In genomic region chr6:11471261-11471660, GRCh38 we compare ENCODE assay signal across 22 cellular contexts.
A peak's percentile ranks its signal among the peaks of the same experiment; 100 is the strongest.
DNase-seq lines count a peak whose midpoint lies in the region; ATAC-seq and TF ChIP-seq lines count a peak whose summit lies in the region.
"Had no signal": no experiment of that assay in that cellular context is flagged by ENCODE, and none has a peak within 500 bp of the region (broad histone marks: within the 10 kb centered on the region; RNA-seq: fewer than 3 reads in every experiment).

No MANE protein-coding gene starts in this region.

- TF ChIP-seq POLR2A in IMR-90 (IDR thresholded peaks at IDR 0.05; ENCODE audit: low read depth, low read length), result no peak

- no peak overlapping the region for H3K56ac ChIP-seq in IMR-90 (ENCODE audit: extremely low read depth, insufficient read depth, low read length)

- DNase-seq in IMR-90 (no peak), foreskin melanocyte (peak; percentile 80), neural progenitor cell (ENCODE audit: low spot score) (no peak), NCI-H2171 (lab: John Stamatoyannopoulos, UW) (no peak), DMS53 (lab: John Stamatoyannopoulos, UW) (no peak), OCI-M2 (lab: John Stamatoyannopoulos, UW; ENCODE audit: unreplicated experiment) (no peak), anterior cingulate cortex (lab: John Stamatoyannopoulos, UW) (no peak)
- DNase-seq: 8988T; ACHN; BE2C; C1 segment of cervical spinal cord; CD4-positive, alpha-beta memory T cell; CD4-positive, CD25-positive, alpha-beta regulatory T cell; CD8-positive, alpha-beta memory T cell; COR-L47; DMS 273 treated with DMSO at 0.1 percent for 48 hours; DMS153; DMS79 treated with DMSO at 0.1 percent for 48 hours; GF-D8 had no signal

- H3F3A ChIP-seq in SU-DHL-6 (ENCODE audit: insufficient read depth), result 0 out of 2 replicates have a peak, but pooled peaks cover 4% of the 10 kb centered on the region
- H3F3A ChIP-seq in neural progenitor cell (ENCODE audit: low read depth), result no peaks in the 10 kb centered on the region

- H3K23ac ChIP-seq in IMR-90 (ENCODE audit: low read depth, low read length), result no peak overlapping the region

- in situ Hi-C loops in IMR-90 (cut with MboI; ENCODE audit: low sequenced_read_pairs), result no loop called here

- no peaks in the 10 kb centered on the region for H3K36me3 ChIP-seq in IMR-90 (ENCODE audit: control insufficient read depth, insufficient read depth, low read length)
- no peaks in the 10 kb centered on the region for H3K36me3 ChIP-seq in SU-DHL-6 (ENCODE audit: low read length)
- H3K36me3 ChIP-seq in neural progenitor cell, result no peaks in the 10 kb centered on the region
- H3K36me3 ChIP-seq: BE2C, BLaER1 had no signal

- H3K9me3 ChIP-seq in IMR-90 (ENCODE audit: control insufficient read depth, insufficient read depth, low read length), result no peaks in the 10 kb centered on the region
- H3K9me3 ChIP-seq in SU-DHL-6 (ENCODE audit: insufficient read depth, low read length), result no peaks in the 10 kb centered on the region
- no peaks in the 10 kb centered on the region for H3K9me3 ChIP-seq in neural progenitor cell (ENCODE audit: low read depth)
- H3K9me3 ChIP-seq: BE2C, BLaER1 had no signal

- H2BK20ac ChIP-seq in IMR-90 (ENCODE audit: low read depth, low read length), result no peak overlapping the region

- H3K4me1 ChIP-seq in IMR-90 (ENCODE audit: control insufficient read depth, insufficient read depth, low read length) (peaks cover 10% of the 10 kb centered on the region), neural progenitor cell (no peaks in the 10 kb centered on the region)
- H3K4me1 ChIP-seq: BE2C, BLaER1 had no signal

- no peak overlapping the region for H2AK5ac ChIP-seq in IMR-90 (ENCODE audit: low read depth, low read length)

- no peak overlapping the region for H2BK5ac ChIP-seq in IMR-90 (ENCODE audit: low read depth, low read length, poor library complexity, severe bottlenecking)

- H3K27me3 ChIP-seq in IMR-90 (ENCODE audit: control insufficient read depth, insufficient read depth, low read length) (peaks cover 2% of the 10 kb centered on the region; the same call in 1 of the 2 replicates), SU-DHL-6 (ENCODE audit: low read length) (no peaks in the 10 kb centered on the region), neural progenitor cell (no peaks in the 10 kb centered on the region)
- H3K27me3 ChIP-seq: BE2C, BLaER1 had no signal

- H2BK15ac ChIP-seq in IMR-90 (ENCODE audit: low read depth, low read length), result no peak overlapping the region

- peak overlapping the region; percentile 3; the same call in 1 of the 2 replicates for H2BK120ac ChIP-seq in IMR-90 (ENCODE audit: low read depth, low read length)

- 40% methylated on average over 1 of the region's 4 CpGs; no CpG with 5 or more reads in 1 of the 2 experiments for WGBS in IMR-90 (ENCODE audit: extremely low coverage in 2 of 2, insufficient read length in 1 of 2), 2 experiments

- no peaks in the 10 kb centered on the region for H3K9me2 ChIP-seq in SU-DHL-6 (replicated peaks; ENCODE audit: insufficient read depth, low read length)

- TF ChIP-seq CTCF in IMR-90 (conservative IDR thresholded peaks at IDR 0.05; ENCODE audit: low read depth, low read length), result no peak
- TF ChIP-seq CTCF in SU-DHL-6 (IDR thresholded peaks at IDR 0.05; ENCODE audit: insufficient read depth, low read length, poor library complexity, severe bottlenecking), result no peak
- no peak for TF ChIP-seq CTCF in neural progenitor cell (IDR thresholded peaks at IDR 0.05)

- intact Hi-C loops in IMR-90 (cut with micrococcal nuclease), result no loop called here

- no peak for TF ChIP-seq RAD21 in IMR-90 (IDR thresholded peaks at IDR 0.05; ENCODE audit: low read length)

- H3K27ac ChIP-seq in IMR-90 (ENCODE audit: insufficient read depth, low read length) (no peak overlapping the region), SU-DHL-6 (ENCODE audit: low read depth, low read length) (no peak overlapping the region), neural progenitor cell (no peak overlapping the region)
- H3K27ac ChIP-seq: BLaER1 had no signal

- H2AK9ac ChIP-seq in IMR-90 (replicated peaks; ENCODE audit: low read depth, low read length, poor library complexity), result no peak overlapping the region

- POLR2A ChIA-PET in IMR-90 (lab: Charles Lee; ENCODE audit: unreplicated experiment), result no interaction called here

- H4K8ac ChIP-seq in IMR-90 (ENCODE audit: low read depth in 2 of 2, low read length in 2 of 2), result no peak overlapping the region

- no peak overlapping the region; the same call in 1 of the 2 replicates for H3K18ac ChIP-seq in IMR-90 (ENCODE audit: low read depth, low read length)

- H3K4me3 ChIP-seq in IMR-90 (ENCODE audit: insufficient read depth, low read depth, low read length) (no peak overlapping the region), SU-DHL-6 (ENCODE audit: insufficient read depth, low read length, poor library complexity, severe bottlenecking) (no peak overlapping the region), neural progenitor cell (no peak overlapping the region)
- H3K4me3 ChIP-seq: BLaER1 had no signal

- H3K36me3 Mint-ChIP-seq in neural progenitor cell, result no peaks in the 10 kb centered on the region
- H3K36me3 Mint-ChIP-seq: CD4-positive, alpha-beta memory T cell; CD4-positive, CD25-positive, alpha-beta regulatory T cell; CD8-positive, alpha-beta memory T cell had no signal

- CTCF ChIA-PET in IMR-90 (lab: Yijun Ruan, JAX), result no interaction called here

- H3K79me1 ChIP-seq in IMR-90 (ENCODE audit: low read depth in 1 of 2, low read length in 2 of 2), result no peaks in the 10 kb centered on the region

- no peak overlapping the region for H4K5ac ChIP-seq in IMR-90 (ENCODE audit: low read depth, low read length)

- dilution Hi-C loops in IMR-90 (cut with HindIII; ENCODE audit: low sequenced_read_pairs, unreplicated experiment), result no loop called here

- H4K91ac ChIP-seq in IMR-90 (ENCODE audit: insufficient read depth, low read depth, low read length), result no peak overlapping the region

- no peak for ATAC-seq in IMR-90 (ENCODE audit: low read depth)

- no peak overlapping the region for H2AFZ ChIP-seq in IMR-90 (replicated peaks; ENCODE audit: low read length, poor library complexity)
- H2AFZ ChIP-seq in SU-DHL-6 (ENCODE audit: low read depth, low read length, severe bottlenecking), result peak overlapping the region; percentile 0
- H2AFZ ChIP-seq in neural progenitor cell (replicated peaks), result peak overlapping the region; percentile 22

- peaks cover 2% of the 10 kb centered on the region for H3K27me3 Mint-ChIP-seq in neural progenitor cell (ENCODE audit: insufficient read depth, low read depth)
- H3K27me3 Mint-ChIP-seq: CD4-positive, CD25-positive, alpha-beta regulatory T cell had no signal

- H3K4me3 Mint-ChIP-seq in neural progenitor cell, result no peak overlapping the region
- H3K4me3 Mint-ChIP-seq: CD4-positive, alpha-beta memory T cell; CD4-positive, CD25-positive, alpha-beta regulatory T cell; CD8-positive, alpha-beta memory T cell had no signal

- no TSS peak for BruUV-seq in IMR-90 (replicated peaks; lab: Mats Ljungman, UMichigan)

- no peak overlapping the region for H3K4ac ChIP-seq in IMR-90 (ENCODE audit: low read depth, low read length)

- no peak overlapping the region for H3K9ac ChIP-seq in IMR-90 (ENCODE audit: low read depth, low read length)
- H3K9ac ChIP-seq in SU-DHL-6 (ENCODE audit: low read length), result no peak overlapping the region
- H3K9ac ChIP-seq in neural progenitor cell, result no peak overlapping the region
- H3K9ac ChIP-seq: BLaER1 had no signal

- H3K4me2 ChIP-seq in IMR-90 (ENCODE audit: low read depth, low read length), result no peak overlapping the region
- no peak overlapping the region for H3K4me2 ChIP-seq in SU-DHL-6 (ENCODE audit: low read depth, low read length, poor library complexity, severe bottlenecking)
- no peak overlapping the region for H3K4me2 ChIP-seq in neural progenitor cell
- H3K4me2 ChIP-seq: BLaER1 had no signal

- peak overlapping the region; percentile 8 for H3K27ac Mint-ChIP-seq in neural progenitor cell
- H3K27ac Mint-ChIP-seq: CD4-positive, alpha-beta memory T cell; CD8-positive, alpha-beta memory T cell had no signal

- no peaks in the 10 kb centered on the region for H4K20me1 ChIP-seq in IMR-90 (ENCODE audit: insufficient read depth, low read length)
- H4K20me1 ChIP-seq in SU-DHL-6 (ENCODE audit: low read depth, low read length), result no peaks in the 10 kb centered on the region
- H4K20me1 ChIP-seq in neural progenitor cell (ENCODE audit: low read depth), result no peaks in the 10 kb centered on the region
- H4K20me1 ChIP-seq: BLaER1 had no signal

- H3K79me2 ChIP-seq in SU-DHL-6 (ENCODE audit: insufficient read depth, low read length) (no peaks in the 10 kb centered on the region), neural progenitor cell (ENCODE audit: low read depth) (no peaks in the 10 kb centered on the region)

- H3K9me1 ChIP-seq in IMR-90 (ENCODE audit: insufficient read depth, low read length), result peaks cover 3% of the 10 kb centered on the region

- H3K9me3 Mint-ChIP-seq in neural progenitor cell, result no peaks in the 10 kb centered on the region
- H3K9me3 Mint-ChIP-seq: CD4-positive, alpha-beta memory T cell; CD8-positive, alpha-beta memory T cell had no signal

- no peak overlapping the region for H3K14ac ChIP-seq in IMR-90 (replicated peaks; ENCODE audit: low read depth, low read length)

- H3K4me1 Mint-ChIP-seq in neural progenitor cell, result peaks cover 6% of the 10 kb centered on the region
- H3K4me1 Mint-ChIP-seq: CD14-positive monocyte; CD4-positive, alpha-beta memory T cell; CD8-positive, alpha-beta memory T cell had no signal

TF ChIP-seq in IMR-90, 13 proteins besides CTCF, POLR2A, EP300 and RAD21:
- TF ChIP-seq MXI1 (IDR thresholded peaks at IDR 0.05; ENCODE audit: borderline replicate concordance, low read depth, low read length), result no peak
- TF ChIP-seq CEBPB (IDR thresholded peaks at IDR 0.05; ENCODE audit: low read depth, low read length), result no peak
- TF ChIP-seq CHD1 (IDR thresholded peaks at IDR 0.05; ENCODE audit: low read depth, low read length), result no peak
- TF ChIP-seq MAFK (IDR thresholded peaks at IDR 0.05; ENCODE audit: low read depth, low read length), result no peak
- no peak for TF ChIP-seq RFX5 (IDR thresholded peaks at IDR 0.05; ENCODE audit: low read depth, low read length)
